ENCODE assay signal across 39 cellular contexts in genomic region chr6:36317623-36318022, GRCh38. TPM values are rescaled to one million over a fixed set of nuclear protein-coding genes. Genes with fewer than 3 reads are reported as not detected.
"Had no signal": no experiment of that assay in that cellular context is flagged by ENCODE, and none has a peak within 500 bp of the region (broad histone marks: within the 10 kb centered on the region; RNA-seq: fewer than 3 reads in every experiment).

No MANE protein-coding gene starts in this region.

- H3K27me3 ChIP-seq: MG63 had no signal

- H3K36me3 ChIP-seq: MG63 had no signal

- DNase-seq: Karpas-422, Kasumi-1, MG63, MM.1S, MV-4-11, NCI-H1048, NCI-H1092, NCI-H1092 treated with DMSO at 0.1 percent for 48 hours, NCI-H1105, NCI-H1105 treated with DMSO at 0.1 percent for 48 hours, NCI-H1417, NCI-H1417 treated with DMSO at 0.1 percent for 48 hours, NCI-H1436, NCI-H1436 treated with DMSO at 0.1 percent for 48 hours, NCI-H146, NCI-H1694, NCI-H1694 treated with DMSO at 0.1 percent for 48 hours, NCI-H187, NCI-H187 treated with DMSO at 0.1 percent for 48 hours, NCI-H1930, NCI-H2029, NCI-H2029 treated with DMSO at 0.1 percent for 48 hours, NCI-H2081, NCI-H2081 treated with DMSO at 0.1 percent for 48 hours, NCI-H2107, NCI-H2171, NCI-H2171 treated with DMSO at 0.1 percent for 48 hours, NCI-H2227 treated with DMSO at 0.1 percent for 48 hours, NCI-H226, NCI-H345, NCI-H446 treated with DMSO at 0.1 percent for 48 hours, NCI-H510A, NCI-H510A treated with DMSO at 0.1 percent for 48 hours, NCI-H524, NCI-H524 treated with DMSO at 0.1 percent for 48 hours had no signal

- H3K9me3 ChIP-seq: MG63 had no signal

- H3K4me3 ChIP-seq: MG63 had no signal

RNA-seq across cellular contexts. Expression of gene BNIP5, which starts 19.1 kb away (rescaled TPM):
- total RNA-seq: LHCN-M2, M059J, MCF 10A, NCI-H460 had no signal

RNA-seq across cellular contexts. Expression of gene PNPLA1, which starts 47.8 kb away (rescaled TPM):
- total RNA-seq: LHCN-M2, MCF 10A, NCI-H460 had no signal
